Comparison of ENCODE assay signal across 22 cellular contexts in genomic region chr15:79403501-79403900, GRCh38.
"Had no signal": no experiment of that assay in that cellular context is flagged by ENCODE, and none has a peak within 500 bp of the region (broad histone marks: within the 10 kb centered on the region; RNA-seq: fewer than 3 reads in every experiment).

No MANE protein-coding gene starts in this region.

- H3K4me1 ChIP-seq: colonic mucosa, parathyroid adenoma, right lobe of liver, stomach had no signal

- DNase-seq: activated CD4-positive, alpha-beta T cell treated with anti-CD3 and anti-CD28 coated beads, Interleukin-2, amount 10 ng/mL, durations not matched to agents 24 days and 14 days; activated CD8-positive, alpha-beta T cell treated with anti-CD3 and anti-CD28 coated beads for 36 hours; activated effector memory CD4-positive, alpha-beta T cell treated with Interleukin-2 at 50 U/mL for 16 hours; activated naive CD4-positive, alpha-beta T cell treated with anti-CD3 and anti-CD28 coated beads, Interleukin-2, amount 10 ng/mL, durations not matched to agents 7 days and 5 days; activated naive CD8-positive, alpha-beta T cell treated with anti-CD3 and anti-CD28 coated beads, Interleukin-2, amount 50 U/mL, for 24 hours; activated T-cell treated with anti-CD3 and anti-CD28 coated beads, Interleukin-2, amount 50 U/mL, for 4 hours; anterior cingulate cortex; brain microvascular endothelial cell; central memory CD4-positive, alpha-beta T cell; colonic mucosa; endodermal cell; foreskin melanocyte; glutamatergic neuron; right lobe of liver; small intestine; stimulated activated CD4-positive, alpha-beta T cell treated with anti-CD3 and anti-CD28 coated beads, Interleukin-4, amount 100 ng/mL, for 1 hour; stomach had no signal

- H3K27ac ChIP-seq: brain microvascular endothelial cell, colonic mucosa, epithelial cell of prostate, parathyroid adenoma, right lobe of liver, stomach had no signal

- H3K79me2 ChIP-seq: parathyroid adenoma had no signal

- H3K9ac ChIP-seq: parathyroid adenoma had no signal

- H2AFZ ChIP-seq: parathyroid adenoma had no signal

- H3K36me3 ChIP-seq: brain microvascular endothelial cell, colonic mucosa, right lobe of liver, stomach had no signal

- H3K4me3 ChIP-seq: colonic mucosa, lung, right lobe of liver, stomach had no signal

- ATAC-seq: activated CD8-positive, alpha-beta T cell treated with anti-CD3 and anti-CD28 coated beads for 36 hours; activated naive CD8-positive, alpha-beta T cell treated with anti-CD3 and anti-CD28 coated beads, Interleukin-2, amount 50 U/mL, for 24 hours; activated T-cell treated with anti-CD3 and anti-CD28 coated beads, Interleukin-2, amount 50 U/mL, for 4 hours; left lobe of liver; right lobe of liver; stimulated activated effector memory CD8-positive, alpha-beta T cell treated with anti-CD3 and anti-CD28 coated beads, Interleukin-12 subunit alpha, Interleukin-12 subunit beta, amount 100 ng/mL, for 72 hours had no signal

- H3K9me3 ChIP-seq: colonic mucosa, right lobe of liver, stomach had no signal

- H3K27me3 ChIP-seq: brain microvascular endothelial cell, colonic mucosa, right lobe of liver, stomach had no signal
